ENCODE assay signal across 29 cellular contexts in genomic region chr2:47525167-47525566, GRCh38. TPM values are rescaled to one million over a fixed set of nuclear protein-coding genes. Genes with fewer than 3 reads are reported as not detected.
"Had no signal": no experiment of that assay in that cellular context is flagged by ENCODE, and none has a peak within 500 bp of the region (broad histone marks: within the 10 kb centered on the region; RNA-seq: fewer than 3 reads in every experiment).

No MANE protein-coding gene starts in this region.

- DNase-seq: activated B cell treated with CpG ODN at 0.5 μM for 24 hours; activated CD4-positive, alpha-beta memory T cell treated with anti-CD3 and anti-CD28 coated beads, Interleukin-2, amount 10 ng/mL, durations not matched to agents 7 days and 5 days; activated CD4-positive, alpha-beta T cell treated with anti-CD3 and anti-CD28 coated beads for 1 hour; activated CD4-positive, alpha-beta T cell treated with anti-CD3 and anti-CD28 coated beads for 48 hours; activated CD8-positive, alpha-beta memory T cell treated with anti-CD3 and anti-CD28 coated beads for 24 hours; activated CD8-positive, alpha-beta memory T cell treated with anti-CD3 and anti-CD28 coated beads, Interleukin-2, amount 10 ng/mL, durations not matched to agents 7 days and 5 days; activated CD8-positive, alpha-beta memory T cell treated with anti-CD3 and anti-CD28 coated beads, Interleukin-2, amount 50 U/mL, for 48 hours; activated effector memory CD4-positive, alpha-beta T cell treated with anti-CD3 and anti-CD28 coated beads, Interleukin-2, amount 50 U/mL, for 16 hours; activated naive CD4-positive, alpha-beta T cell; activated naive CD4-positive, alpha-beta T cell treated with anti-CD3 and anti-CD28 coated beads, Interleukin-2, amount 50 U/mL, for 16 hours; activated naive CD8-positive, alpha-beta T cell treated with anti-CD3 and anti-CD28 coated beads for 36 hours; activated T-cell treated with anti-CD3 and anti-CD28 coated beads, Interleukin-2, amount 50 U/mL, for 48 hours; amniotic stem cell; aorta; brain microvascular endothelial cell; NCI-H1092 treated with DMSO at 0.1 percent for 48 hours; NCI-H1417; NCI-H146; NCI-H187; NCI-H2029 treated with DMSO at 0.1 percent for 48 hours; NCI-H2107; NCI-H2171; NCI-H510A; NCI-H526; NCI-H748 treated with DMSO at 0.1 percent for 48 hours; OCI-M1; Right ventricle myocardium superior had no signal

- H3K27me3 ChIP-seq: brain microvascular endothelial cell had no signal

- H3K27ac ChIP-seq: brain microvascular endothelial cell had no signal

- ATAC-seq: activated CD8-positive, alpha-beta memory T cell treated with anti-CD3 and anti-CD28 coated beads, Interleukin-2, amount 10 ng/mL, durations not matched to agents 7 days and 5 days had no signal

- H3K36me3 ChIP-seq: brain microvascular endothelial cell had no signal

RNA-seq across cellular contexts. Expression of gene KCNK12, which starts 45.6 kb away (rescaled TPM):
- total RNA-seq: chondrocyte, M059J had no signal
- polyA plus RNA-seq: aorta had no signal
